10 cellular contexts compared by ENCODE assay signal in genomic region chr1:24021403-24022266, GRCh38. TPM values are rescaled to one million over a fixed set of nuclear protein-coding genes. Genes with fewer than 3 reads are reported as not detected.
DNase-seq lines count a peak whose midpoint lies in the region; ATAC-seq and TF ChIP-seq lines count a peak whose summit lies in the region.
"Had no signal": no experiment of that assay in that cellular context is flagged by ENCODE, and none has a peak within 500 bp of the region (broad histone marks: within the 10 kb centered on the region; RNA-seq: fewer than 3 reads in every experiment).

No MANE protein-coding gene starts in this region.

- no peaks in the 10 kb centered on the region for H3K9me3 ChIP-seq in lung (ENCODE audit: control insufficient read depth in 2 of 2, insufficient read depth in 1 of 2, low read length in 1 of 2)
- no peaks in the 10 kb centered on the region for H3K9me3 ChIP-seq in tibial nerve
- no peaks in the 10 kb centered on the region for H3K9me3 ChIP-seq in prostate gland

- H3K36me3 ChIP-seq in lung (ENCODE audit: control insufficient read depth in 2 of 2, insufficient read depth in 2 of 2, low read length in 2 of 2): no peaks in the 10 kb centered on the region
- H3K36me3 ChIP-seq in tibial nerve: no peaks in the 10 kb centered on the region
- no peaks in the 10 kb centered on the region for H3K36me3 ChIP-seq in prostate gland

- 80 to 83% methylated on average over 7 of the region's 7 CpGs for WGBS in lung, 2 donors
- WGBS in tibial nerve, 2 donors: 77 to 87% methylated on average over 7 of the region's 7 CpGs
- 67% methylated on average over 7 of the region's 7 CpGs for whole genome bisulfite sequencing in prostate gland

- H3K4me1 Mint-ChIP-seq in MCF 10A (ENCODE audit: insufficient read depth, unreplicated experiment): peaks cover 29% of the 10 kb centered on the region
- H3K4me1 Mint-ChIP-seq: activated naive CD8-positive, alpha-beta T cell treated with anti-CD3 and anti-CD28 coated beads, Interleukin-2, amount 10 ng/mL, durations not matched to agents 7 days and 5 days had no signal

- ATAC-seq in lung (ENCODE audit: insufficient read depth, low FRiP score): no peak

- H3K27ac ChIP-seq in lung (ENCODE audit: low read depth in 1 of 2, low read length in 1 of 2) (peak overlapping the region; percentile 70 to 78), tibial nerve (peak overlapping the region in 3 of 4 donors; percentile 7 to 95 (median 88)), prostate gland (no peak overlapping the region)

- BruUV-seq in MCF 10A (replicated peaks; lab: Mats Ljungman, UMichigan): no TSS peak

- H3K27me3 Mint-ChIP-seq in MCF 10A (ENCODE audit: insufficient read depth, unreplicated experiment): no peaks in the 10 kb centered on the region

- no peaks in the 10 kb centered on the region for H3K27me3 ChIP-seq in lung (ENCODE audit: control insufficient read depth, insufficient read depth)
- no peaks in the 10 kb centered on the region for H3K27me3 ChIP-seq in tibial nerve
- no peaks in the 10 kb centered on the region for H3K27me3 ChIP-seq in prostate gland (replicated peaks; ENCODE audit: insufficient read depth)

- H3K4me3 Mint-ChIP-seq in MCF 10A (ENCODE audit: unreplicated experiment): no peak overlapping the region
- H3K4me3 Mint-ChIP-seq: activated naive CD8-positive, alpha-beta T cell treated with anti-CD3 and anti-CD28 coated beads, Interleukin-2, amount 10 ng/mL, durations not matched to agents 7 days and 5 days had no signal

- CTCF ChIA-PET in MCF 10A (lab: Yijun Ruan, JAX): interaction anchor here (0.7 to 1.5 kb wide), 4 partner anchors 40 to 250 kb away, joined by 3 to 7 read pairs (median 3); no protein-coding TSS in a partner anchor

- no peaks in the 10 kb centered on the region for H3K9me3 Mint-ChIP-seq in MCF 10A (ENCODE audit: unreplicated experiment)
- H3K9me3 Mint-ChIP-seq: activated naive CD8-positive, alpha-beta T cell treated with anti-CD3 and anti-CD28 coated beads, Interleukin-2, amount 10 ng/mL, durations not matched to agents 7 days and 5 days had no signal

- peak overlapping the region; percentile 65 for H3K27ac Mint-ChIP-seq in MCF 10A (ENCODE audit: low read depth, unreplicated experiment)
- H3K27ac Mint-ChIP-seq: activated naive CD8-positive, alpha-beta T cell treated with anti-CD3 and anti-CD28 coated beads, Interleukin-2, amount 10 ng/mL, durations not matched to agents 7 days and 5 days had no signal

- H3K4me3 ChIP-seq in lung (no peak overlapping the region), tibial nerve (no peak overlapping the region), prostate gland (no peak overlapping the region)

- DNase-seq in M059J (ENCODE audit: low read depth): peak; percentile 44
- no peak for DNase-seq in MCF 10A (ENCODE audit: unreplicated experiment)
- no peak for DNase-seq in lung (ENCODE audit: low spot score)
- no peak for DNase-seq in tibial nerve (ENCODE audit: low spot score in 2 of 2)
- DNase-seq in SW 1271 (lab: John Stamatoyannopoulos, UW): no peak
- DNase-seq in prostate gland (ENCODE audit: low spot score): no peak
- no peak for DNase-seq in stimulated activated CD8-positive, alpha-beta memory T cell treated with anti-CD3 and anti-CD28 coated beads, Interleukin-4, amount 100 ng/mL, for 48 hours
- DNase-seq: activated naive CD8-positive, alpha-beta T cell treated with anti-CD3 and anti-CD28 coated beads, Interleukin-2, amount 10 ng/mL, durations not matched to agents 7 days and 5 days; DND-41; NCI-H226 had no signal

- no peak for TF ChIP-seq CTCF in MCF 10A (IDR thresholded peaks at IDR 0.05; ENCODE audit: unreplicated experiment)
- no peak for TF ChIP-seq CTCF in lung (IDR thresholded peaks at IDR 0.05; ENCODE audit: control extremely low read depth, extremely low read depth)
- TF ChIP-seq CTCF in tibial nerve (IDR thresholded peaks at IDR 0.05): no peak
- TF ChIP-seq CTCF in prostate gland (IDR thresholded peaks at IDR 0.05): no peak

- POLR2A ChIA-PET in MCF 10A (lab: Yijun Ruan, JAX): interaction anchor here (1.2 to 6.0 kb wide), 6 partner anchors 24 to 244 kb away, joined by 3 to 79 read pairs (median 3); partner anchors contain the start of genes GALE, PITHD1, PNRC2 and SRSF10

- H3K36me3 Mint-ChIP-seq in MCF 10A (ENCODE audit: insufficient read depth, unreplicated experiment): peaks cover 6% of the 10 kb centered on the region
- H3K36me3 Mint-ChIP-seq: activated naive CD8-positive, alpha-beta T cell treated with anti-CD3 and anti-CD28 coated beads, Interleukin-2, amount 10 ng/mL, durations not matched to agents 7 days and 5 days had no signal

- intact Hi-C loops in MCF 10A (cut with micrococcal nuclease) (no loop called here), prostate gland (cut with DNase I) (loop anchor here (10.0 kb wide), 1 partner anchor 217 kb away; the partner anchor contains the start of gene GALE)

- TF ChIP-seq EP300 in tibial nerve (IDR thresholded peaks at IDR 0.05): no peak

- TF ChIP-seq POLR2A in tibial nerve (IDR thresholded peaks at IDR 0.05) (no peak), prostate gland (IDR thresholded peaks at IDR 0.05) (no peak)

- H3K4me1 ChIP-seq in lung (ENCODE audit: control insufficient read depth in 2 of 2, insufficient read depth in 2 of 2, low read length in 2 of 2) (peaks cover 8 to 20% of the 10 kb centered on the region in 2 donors), tibial nerve (peaks cover 0 to 61% (median 39%) of the 10 kb centered on the region in 4 donors), prostate gland (replicated peaks) (peaks cover 14% of the 10 kb centered on the region)

RNA-seq across cellular contexts. Expression of gene SRSF10, which starts 41.5 kb away (rescaled TPM):
- total RNA-seq in M059J (2014; rRNA removed; shearing (Covaris generic)): 74.6 and 108 TPM in 2 replicates
- 121 and 134 TPM in 2 replicates for total RNA-seq in MCF 10A (2022)
- total RNA-seq in lung: 100 to 1,000 TPM in 1 of 2 donors, 10 to 100 TPM in 1; 82.6 to 251 TPM
- 10 to 100 TPM; 55.1 to 74.2 TPM for polyA plus RNA-seq in lung
- total RNA-seq in tibial nerve: 100 to 1,000 TPM in 1 of 4 donors, 10 to 100 TPM in 3; 58.6 to 113 (median 89.9) TPM
- total RNA-seq in prostate gland: 10 to 100 TPM; 94.3 to 94.9 TPM

Comparison
In these comparisons a context has a peak if more than half of its experiments do, and no peak if none do; other contexts are left out.
1. H3K27ac ChIP-seq: peak in lung (2 of 2) and tibial nerve (3 of 4); none in prostate gland (0 of 2).